Comparison of ENCODE assay signal across 7 cellular contexts in the genomic region with DNA sequence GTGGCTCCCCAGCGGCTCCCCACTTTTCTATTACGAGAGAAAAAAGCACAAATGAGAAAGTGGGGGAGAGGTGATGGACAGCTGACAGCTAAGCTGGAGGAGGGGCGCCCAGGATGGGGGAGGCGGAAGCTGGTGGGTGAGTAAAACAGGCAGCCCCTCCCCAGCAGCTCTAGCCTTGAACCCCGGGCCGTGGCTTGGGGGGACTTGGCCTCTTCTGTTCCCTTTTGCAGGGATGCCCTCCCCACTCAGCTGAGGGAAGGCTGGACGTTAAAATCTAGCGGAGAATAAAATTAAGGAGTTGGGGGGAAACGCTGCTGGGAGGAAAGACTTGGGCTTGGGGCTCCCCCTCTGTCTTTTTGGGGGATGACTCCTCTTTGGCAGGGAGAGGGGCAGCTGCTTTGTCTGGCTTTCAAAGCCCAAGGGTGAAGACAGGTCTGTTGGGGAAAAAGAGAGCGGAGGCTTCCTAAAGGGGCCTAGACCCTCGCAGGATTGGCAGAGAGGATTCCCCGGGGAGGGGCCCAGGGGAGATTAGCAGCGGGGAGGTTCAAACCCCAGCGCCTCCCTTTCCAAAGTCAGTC. TPM values are rescaled to one million over a fixed set of nuclear protein-coding genes. Genes with fewer than 3 reads are reported as not detected.
DNase-seq lines count a peak whose midpoint lies in the region; ATAC-seq and TF ChIP-seq lines count a peak whose summit lies in the region.
"Had no signal": no experiment of that assay in that cellular context is flagged by ENCODE, and none has a peak within 500 bp of the region (broad histone marks: within the 10 kb centered on the region; RNA-seq: fewer than 3 reads in every experiment).

No MANE protein-coding gene starts in this region.

- H3K4me1 ChIP-seq in osteoblast (ENCODE audit: insufficient read depth, low read length): peaks cover 6% of the 10 kb centered on the region

- H3K4me3 ChIP-seq in GM12865 (ENCODE audit: low read depth, low read length): peak overlapping the region; percentile 99
- peak overlapping the region; percentile 68 to 79 for H3K4me3 ChIP-seq in cardiac fibroblast (replicated peaks in 1 of 2; ENCODE audit: low read depth in 2 of 2, low read length in 2 of 2)
- peak overlapping the region; percentile 79 for H3K4me3 ChIP-seq in osteoblast (ENCODE audit: insufficient read depth, low read length)

- ATAC-seq in HG03460 (IDR thresholded peaks at IDR 0.05; ENCODE audit: unreplicated experiment): peak; percentile 12

- peak overlapping the region; percentile 56 for H3K27ac ChIP-seq in osteoblast (ENCODE audit: low read depth, low read length)

- peaks cover 12% of the 10 kb centered on the region for H4K20me1 ChIP-seq in osteoblast (ENCODE audit: insufficient read depth, low read length)

- TF ChIP-seq CTCF in GM12865 (IDR thresholded peaks at IDR 0.05; ENCODE audit: insufficient read depth, low read depth, low read length, missing control alignments) (no peak), cardiac fibroblast (IDR thresholded peaks at IDR 0.05; ENCODE audit: low read depth, low read length) (no peak), osteoblast (IDR thresholded peaks at IDR 0.05; ENCODE audit: extremely low read depth, low read depth, low read length) (no peak)

- no peaks in the 10 kb centered on the region for H3K27me3 ChIP-seq in osteoblast (ENCODE audit: insufficient read depth, low read length)

- DNase-seq in GM12865 (ENCODE audit: low read depth): no peak
- DNase-seq in cardiac fibroblast (ENCODE audit: low read depth in 2 of 2): no peak
- peak; percentile 94 for DNase-seq in osteoblast (ENCODE audit: insufficient read length, low spot score, missing footprints)
- DNase-seq in LoVo (ENCODE audit: low spot score): no peak
- DNase-seq in RKO (ENCODE audit: low spot score): no peak

- peak overlapping the region; percentile 95 for H3K4me2 ChIP-seq in osteoblast (ENCODE audit: insufficient read depth, low read length)

- H3K9me3 ChIP-seq in osteoblast (ENCODE audit: low read depth, low read length): peaks cover 6% of the 10 kb centered on the region

- no peaks in the 10 kb centered on the region for H3K79me2 ChIP-seq in osteoblast (ENCODE audit: insufficient read depth, low read length)

- no peak overlapping the region for H2AFZ ChIP-seq in osteoblast (ENCODE audit: low read length)

- peaks cover 25% of the 10 kb centered on the region for H3K36me3 ChIP-seq in osteoblast (ENCODE audit: insufficient read depth, low read length)

RNA-seq across cellular contexts. Expression of a gene that starts 1.4 kb away (rescaled TPM):
- 16.2 and 27.9 TPM in 2 replicates for total RNA-seq in osteoblast

RNA-seq across cellular contexts. Expression of a gene that starts 6.4 kb away (rescaled TPM):
- not detected in 2 replicates for total RNA-seq in osteoblast
- total RNA-seq: SK-MEL-5 had no signal

RNA-seq across cellular contexts. Expression of a gene that starts 19.4 kb away (rescaled TPM):
- total RNA-seq in osteoblast: 0.59 and 1.1 TPM in 2 replicates

RNA-seq across cellular contexts. Expression of a gene that starts 25.6 kb away (rescaled TPM):
- 45.6 and 56.3 TPM in 2 replicates for total RNA-seq in osteoblast

RNA-seq across cellular contexts. Expression of a gene that starts 30.1 kb away (rescaled TPM):
- not detected in 2 replicates for total RNA-seq in osteoblast
- total RNA-seq: SK-MEL-5 had no signal
